In the genomic region with DNA sequence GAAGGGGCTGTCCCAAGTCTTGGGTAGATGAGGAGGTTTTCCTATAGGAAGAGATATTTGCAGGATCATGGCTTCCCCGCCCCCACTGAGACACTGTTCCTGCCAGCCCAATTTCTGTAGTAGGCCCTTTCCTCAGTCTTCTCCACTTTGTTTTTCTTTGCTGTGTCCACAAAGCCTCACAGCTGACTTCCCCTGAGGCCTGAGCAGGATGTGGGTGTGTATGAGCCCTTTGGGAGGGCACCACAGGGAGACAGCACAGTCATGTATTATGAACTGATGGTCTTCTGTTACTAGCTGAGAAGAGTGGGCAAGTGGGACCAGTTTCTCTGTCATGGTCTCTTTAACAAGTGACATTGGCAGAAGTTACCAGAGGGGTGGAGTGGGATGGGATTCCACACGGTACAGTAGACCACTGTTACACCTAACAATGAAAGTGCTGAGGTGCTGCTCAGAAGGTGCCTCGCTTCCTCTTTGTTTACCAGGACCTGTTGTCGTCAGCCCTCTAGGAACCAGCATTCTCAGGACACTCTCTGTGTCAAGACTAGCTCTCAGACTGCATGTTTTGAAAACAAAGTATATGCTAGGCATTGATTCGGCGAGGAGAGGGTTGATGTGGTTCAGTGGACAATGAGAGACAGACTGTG, we compare ENCODE assay signal across 1 cellular context.
TF ChIP-seq lines count a peak whose summit lies in the region.

No MANE protein-coding gene starts in this region.

TF ChIP-seq in WTC11, 78 proteins besides CTCF, POLR2A, EP300 and RAD21 (continued from another document):
- TF ChIP-seq PRRX2 (CRISPR knock-in tag; IDR thresholded peaks at IDR 0.05) (no peak), HMGA2 (CRISPR knock-in tag; IDR thresholded peaks at IDR 0.05) (no peak), ZNF671 (CRISPR knock-in tag; IDR thresholded peaks at IDR 0.05) (no peak), ATF1 (CRISPR knock-in tag; IDR thresholded peaks at IDR 0.05) (no peak), CBFB (CRISPR knock-in tag; IDR thresholded peaks at IDR 0.05; ENCODE audit: low read depth) (no peak), FOXK1 (CRISPR knock-in tag; IDR thresholded peaks at IDR 0.05) (no peak), GRHL2 (CRISPR knock-in tag; IDR thresholded peaks at IDR 0.05; ENCODE audit: insufficient replicate concordance, severe bottlenecking) (no peak)
- TF ChIP-seq, protein P1, sequence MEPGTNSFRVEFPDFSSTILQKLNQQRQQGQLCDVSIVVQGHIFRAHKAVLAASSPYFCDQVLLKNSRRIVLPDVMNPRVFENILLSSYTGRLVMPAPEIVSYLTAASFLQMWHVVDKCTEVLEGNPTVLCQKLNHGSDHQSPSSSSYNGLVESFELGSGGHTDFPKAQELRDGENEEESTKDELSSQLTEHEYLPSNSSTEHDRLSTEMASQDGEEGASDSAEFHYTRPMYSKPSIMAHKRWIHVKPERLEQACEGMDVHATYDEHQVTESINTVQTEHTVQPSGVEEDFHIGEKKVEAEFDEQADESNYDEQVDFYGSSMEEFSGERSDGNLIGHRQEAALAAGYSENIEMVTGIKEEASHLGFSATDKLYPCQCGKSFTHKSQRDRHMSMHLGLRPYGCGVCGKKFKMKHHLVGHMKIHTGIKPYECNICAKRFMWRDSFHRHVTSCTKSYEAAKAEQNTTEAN (CRISPR knock-in tag; IDR thresholded peaks at IDR 0.05): no peak
- TF ChIP-seq, protein P2, sequence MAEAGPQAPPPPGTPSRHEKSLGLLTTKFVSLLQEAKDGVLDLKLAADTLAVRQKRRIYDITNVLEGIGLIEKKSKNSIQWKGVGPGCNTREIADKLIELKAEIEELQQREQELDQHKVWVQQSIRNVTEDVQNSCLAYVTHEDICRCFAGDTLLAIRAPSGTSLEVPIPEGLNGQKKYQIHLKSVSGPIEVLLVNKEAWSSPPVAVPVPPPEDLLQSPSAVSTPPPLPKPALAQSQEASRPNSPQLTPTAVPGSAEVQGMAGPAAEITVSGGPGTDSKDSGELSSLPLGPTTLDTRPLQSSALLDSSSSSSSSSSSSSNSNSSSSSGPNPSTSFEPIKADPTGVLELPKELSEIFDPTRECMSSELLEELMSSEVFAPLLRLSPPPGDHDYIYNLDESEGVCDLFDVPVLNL (CRISPR knock-in tag; IDR thresholded peaks at IDR 0.05; ENCODE audit: borderline replicate concordance, low read depth): no peak
